Comparison of ENCODE assay signal across 1 cellular context in the genomic region with DNA sequence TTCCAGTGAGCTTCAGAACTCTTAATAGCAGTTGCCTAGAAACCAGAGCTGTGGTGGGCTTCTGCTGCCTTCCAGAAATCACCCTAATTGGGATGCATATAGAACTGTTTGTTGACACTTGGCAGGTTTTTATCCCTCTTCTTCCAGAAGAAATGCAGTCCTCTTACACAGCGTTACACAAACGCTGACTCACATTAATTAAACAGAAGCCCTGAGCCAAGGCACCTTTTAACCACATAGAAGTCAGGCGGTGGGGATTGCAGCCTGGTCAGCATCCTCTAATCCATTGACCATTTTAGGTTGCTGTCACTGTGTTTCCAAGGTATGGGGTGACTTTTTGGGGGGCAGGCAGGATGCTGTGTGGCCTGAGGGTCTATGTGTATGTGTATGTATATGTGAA.
TF ChIP-seq lines count a peak whose summit lies in the region.

No MANE protein-coding gene starts in this region.

TF ChIP-seq in GM23338, 12 proteins besides CTCF, POLR2A, EP300 and RAD21 (continued from another document):
- TF ChIP-seq, protein P1, sequence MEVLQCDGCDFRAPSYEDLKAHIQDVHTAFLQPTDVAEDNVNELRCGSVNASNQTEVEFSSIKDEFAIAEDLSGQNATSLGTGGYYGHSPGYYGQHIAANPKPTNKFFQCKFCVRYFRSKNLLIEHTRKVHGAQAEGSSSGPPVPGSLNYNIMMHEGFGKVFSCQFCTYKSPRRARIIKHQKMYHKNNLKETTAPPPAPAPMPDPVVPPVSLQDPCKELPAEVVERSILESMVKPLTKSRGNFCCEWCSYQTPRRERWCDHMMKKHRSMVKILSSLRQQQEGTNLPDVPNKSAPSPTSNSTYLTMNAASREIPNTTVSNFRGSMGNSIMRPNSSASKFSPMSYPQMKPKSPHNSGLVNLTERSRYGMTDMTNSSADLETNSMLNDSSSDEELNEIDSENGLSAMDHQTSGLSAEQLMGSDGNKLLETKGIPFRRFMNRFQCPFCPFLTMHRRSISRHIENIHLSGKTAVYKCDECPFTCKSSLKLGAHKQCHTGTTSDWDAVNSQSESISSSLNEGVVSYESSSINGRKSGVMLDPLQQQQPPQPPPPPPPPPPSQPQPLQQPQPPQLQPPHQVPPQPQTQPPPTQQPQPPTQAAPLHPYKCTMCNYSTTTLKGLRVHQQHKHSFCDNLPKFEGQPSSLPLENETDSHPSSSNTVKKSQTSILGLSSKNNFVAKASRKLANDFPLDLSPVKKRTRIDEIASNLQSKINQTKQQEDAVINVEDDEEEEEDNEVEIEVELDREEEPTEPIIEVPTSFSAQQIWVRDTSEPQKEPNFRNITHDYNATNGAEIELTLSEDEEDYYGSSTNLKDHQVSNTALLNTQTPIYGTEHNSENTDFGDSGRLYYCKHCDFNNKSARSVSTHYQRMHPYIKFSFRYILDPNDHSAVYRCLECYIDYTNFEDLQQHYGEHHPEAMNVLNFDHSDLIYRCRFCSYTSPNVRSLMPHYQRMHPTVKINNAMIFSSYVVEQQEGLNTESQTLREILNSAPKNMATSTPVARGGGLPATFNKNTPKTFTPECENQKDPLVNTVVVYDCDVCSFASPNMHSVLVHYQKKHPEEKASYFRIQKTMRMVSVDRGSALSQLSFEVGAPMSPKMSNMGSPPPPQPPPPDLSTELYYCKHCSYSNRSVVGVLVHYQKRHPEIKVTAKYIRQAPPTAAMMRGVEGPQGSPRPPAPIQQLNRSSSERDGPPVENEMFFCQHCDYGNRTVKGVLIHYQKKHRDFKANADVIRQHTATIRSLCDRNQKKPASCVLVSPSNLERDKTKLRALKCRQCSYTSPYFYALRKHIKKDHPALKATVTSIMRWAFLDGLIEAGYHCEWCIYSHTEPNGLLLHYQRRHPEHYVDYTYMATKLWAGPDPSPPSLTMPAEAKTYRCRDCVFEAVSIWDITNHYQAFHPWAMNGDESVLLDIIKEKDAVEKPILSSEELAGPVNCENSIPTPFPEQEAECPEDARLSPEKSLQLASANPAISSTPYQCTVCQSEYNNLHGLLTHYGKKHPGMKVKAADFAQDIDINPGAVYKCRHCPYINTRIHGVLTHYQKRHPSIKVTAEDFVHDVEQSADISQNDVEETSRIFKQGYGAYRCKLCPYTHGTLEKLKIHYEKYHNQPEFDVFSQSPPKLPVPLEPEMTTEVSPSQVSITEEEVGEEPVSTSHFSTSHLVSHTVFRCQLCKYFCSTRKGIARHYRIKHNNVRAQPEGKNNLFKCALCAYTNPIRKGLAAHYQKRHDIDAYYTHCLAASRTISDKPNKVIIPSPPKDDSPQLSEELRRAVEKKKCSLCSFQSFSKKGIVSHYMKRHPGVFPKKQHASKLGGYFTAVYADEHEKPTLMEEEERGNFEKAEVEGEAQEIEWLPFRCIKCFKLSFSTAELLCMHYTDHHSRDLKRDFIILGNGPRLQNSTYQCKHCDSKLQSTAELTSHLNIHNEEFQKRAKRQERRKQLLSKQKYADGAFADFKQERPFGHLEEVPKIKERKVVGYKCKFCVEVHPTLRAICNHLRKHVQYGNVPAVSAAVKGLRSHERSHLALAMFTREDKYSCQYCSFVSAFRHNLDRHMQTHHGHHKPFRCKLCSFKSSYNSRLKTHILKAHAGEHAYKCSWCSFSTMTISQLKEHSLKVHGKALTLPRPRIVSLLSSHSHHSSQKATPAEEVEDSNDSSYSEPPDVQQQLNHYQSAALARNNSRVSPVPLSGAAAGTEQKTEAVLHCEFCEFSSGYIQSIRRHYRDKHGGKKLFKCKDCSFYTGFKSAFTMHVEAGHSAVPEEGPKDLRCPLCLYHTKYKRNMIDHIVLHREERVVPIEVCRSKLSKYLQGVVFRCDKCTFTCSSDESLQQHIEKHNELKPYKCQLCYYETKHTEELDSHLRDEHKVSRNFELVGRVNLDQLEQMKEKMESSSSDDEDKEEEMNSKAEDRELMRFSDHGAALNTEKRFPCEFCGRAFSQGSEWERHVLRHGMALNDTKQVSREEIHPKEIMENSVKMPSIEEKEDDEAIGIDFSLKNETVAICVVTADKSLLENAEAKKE (CRISPR knock-in tag; IDR thresholded peaks at IDR 0.05) = no peak
- no peak for TF ChIP-seq POLR2AphosphoS5 (IDR thresholded peaks at IDR 0.05; ENCODE audit: low read depth)
TF ChIP-seq in GM23338: peak in this region for 0.
